Comparison of ENCODE assay signal across 1 cellular context in the genomic region with DNA sequence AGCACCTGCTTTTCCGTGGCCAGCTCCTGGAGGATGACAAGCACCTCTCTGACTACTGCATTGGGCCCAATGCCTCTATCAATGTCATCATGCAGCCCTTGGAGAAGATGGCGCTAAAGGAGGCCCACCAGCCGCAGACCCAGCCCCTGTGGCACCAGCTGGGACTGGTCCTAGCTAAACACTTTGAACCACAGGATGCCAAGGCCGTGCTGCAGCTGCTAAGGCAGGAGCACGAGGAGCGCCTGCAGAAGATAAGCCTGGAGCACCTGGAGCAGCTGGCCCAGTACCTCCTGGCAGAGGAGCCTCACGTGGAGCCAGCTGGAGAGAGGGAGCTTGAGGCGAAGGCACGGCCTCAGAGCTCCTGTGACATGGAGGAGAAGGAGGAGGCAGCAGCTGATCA.
TF ChIP-seq lines count a peak whose summit lies in the region.

No MANE protein-coding gene starts in this region.

TF ChIP-seq in SK-N-SH, 30 proteins besides CTCF, POLR2A, EP300 and RAD21:
- TF ChIP-seq YY1 (IDR thresholded peaks at IDR 0.05; ENCODE audit: low read depth) (no peak), POLR2AphosphoS5 (IDR thresholded peaks at IDR 0.05; ENCODE audit: low read depth, low read length) (no peak)
- TF ChIP-seq, protein P1, sequence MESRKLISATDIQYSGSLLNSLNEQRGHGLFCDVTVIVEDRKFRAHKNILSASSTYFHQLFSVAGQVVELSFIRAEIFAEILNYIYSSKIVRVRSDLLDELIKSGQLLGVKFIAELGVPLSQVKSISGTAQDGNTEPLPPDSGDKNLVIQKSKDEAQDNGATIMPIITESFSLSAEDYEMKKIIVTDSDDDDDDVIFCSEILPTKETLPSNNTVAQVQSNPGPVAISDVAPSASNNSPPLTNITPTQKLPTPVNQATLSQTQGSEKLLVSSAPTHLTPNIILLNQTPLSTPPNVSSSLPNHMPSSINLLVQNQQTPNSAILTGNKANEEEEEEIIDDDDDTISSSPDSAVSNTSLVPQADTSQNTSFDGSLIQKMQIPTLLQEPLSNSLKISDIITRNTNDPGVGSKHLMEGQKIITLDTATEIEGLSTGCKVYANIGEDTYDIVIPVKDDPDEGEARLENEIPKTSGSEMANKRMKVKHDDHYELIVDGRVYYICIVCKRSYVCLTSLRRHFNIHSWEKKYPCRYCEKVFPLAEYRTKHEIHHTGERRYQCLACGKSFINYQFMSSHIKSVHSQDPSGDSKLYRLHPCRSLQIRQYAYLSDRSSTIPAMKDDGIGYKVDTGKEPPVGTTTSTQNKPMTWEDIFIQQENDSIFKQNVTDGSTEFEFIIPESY (IDR thresholded peaks at IDR 0.05; ENCODE audit: borderline replicate concordance, low read depth), result no peak
- TF ChIP-seq, protein P2, sequence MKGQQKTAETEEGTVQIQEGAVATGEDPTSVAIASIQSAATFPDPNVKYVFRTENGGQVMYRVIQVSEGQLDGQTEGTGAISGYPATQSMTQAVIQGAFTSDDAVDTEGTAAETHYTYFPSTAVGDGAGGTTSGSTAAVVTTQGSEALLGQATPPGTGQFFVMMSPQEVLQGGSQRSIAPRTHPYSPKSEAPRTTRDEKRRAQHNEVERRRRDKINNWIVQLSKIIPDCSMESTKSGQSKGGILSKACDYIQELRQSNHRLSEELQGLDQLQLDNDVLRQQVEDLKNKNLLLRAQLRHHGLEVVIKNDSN (IDR thresholded peaks at IDR 0.05; ENCODE audit: borderline replicate concordance, low read depth), result no peak
